8 cellular contexts compared by ENCODE assay signal in genomic region chr3:128698211-128699011, GRCh38. TPM values are rescaled to one million over a fixed set of nuclear protein-coding genes. Genes with fewer than 3 reads are reported as not detected.
DNase-seq lines count a peak whose midpoint lies in the region; ATAC-seq and TF ChIP-seq lines count a peak whose summit lies in the region.

No MANE protein-coding gene starts in this region.

- H3K27me3 ChIP-seq in hepatocyte = no peaks in the 10 kb centered on the region
- H3K27me3 ChIP-seq in prostate gland (replicated peaks; ENCODE audit: insufficient read depth) = no peaks in the 10 kb centered on the region

- H3K27ac ChIP-seq in hepatocyte (peak overlapping the region; percentile 4), prostate gland (peak overlapping the region; percentile 84 to 86)

- no peaks in the 10 kb centered on the region for H3K4me1 ChIP-seq in hepatocyte (ENCODE audit: insufficient read depth)
- no peaks in the 10 kb centered on the region for H3K4me1 ChIP-seq in prostate gland (replicated peaks)

- 2% methylated on average over 35 of the region's 53 CpGs for WGBS in hepatocyte (ENCODE audit: low lambda C conversion rate, missing lambda C conversion rate)
- WGBS in prostate gland = 1% methylated on average over 44 of the region's 53 CpGs

- no peaks in the 10 kb centered on the region for H3K36me3 ChIP-seq in hepatocyte (replicated peaks; ENCODE audit: insufficient read depth, low read depth)
- no peaks in the 10 kb centered on the region for H3K36me3 ChIP-seq in prostate gland

- no peaks in the 10 kb centered on the region for H3K79me2 ChIP-seq in hepatocyte

- TF ChIP-seq POLR2A in prostate gland (IDR thresholded peaks at IDR 0.05) = no peak

- no peak for ATAC-seq in GM19452 (IDR thresholded peaks at IDR 0.05; ENCODE audit: unreplicated experiment)

- POLR2A ChIA-PET in HEK293T (lab: Yijun Ruan, JAX) = no interaction called here

- intact Hi-C loops in prostate gland (cut with DNase I) = no loop called here

- no peaks in the 10 kb centered on the region for H3K9me3 ChIP-seq in hepatocyte (ENCODE audit: low read depth)
- no peaks in the 10 kb centered on the region for H3K9me3 ChIP-seq in prostate gland

- CTCF ChIA-PET in HEK293T (lab: Yijun Ruan, JAX) = no interaction called here

- no peak for TF ChIP-seq CTCF in hepatocyte (IDR thresholded peaks at IDR 0.05; ENCODE audit: poor library complexity)
- TF ChIP-seq CTCF in prostate gland (IDR thresholded peaks at IDR 0.05) = peak in 1 of 4 experiments; percentile 4

- no peaks in the 10 kb centered on the region for H4K20me1 ChIP-seq in hepatocyte (ENCODE audit: insufficient read depth, poor library complexity, severe bottlenecking)

- peak overlapping the region; percentile 98 for H2AFZ ChIP-seq in hepatocyte

- DNase-seq in ELR (ENCODE audit: low read depth) = peak; percentile 42
- DNase-seq in NCI-H510A treated with DMSO at 0.1 percent for 48 hours (lab: John Stamatoyannopoulos, UW) = peak; percentile 36
- DNase-seq in astrocyte of the hippocampus (ENCODE audit: low read depth, low spot score) = peak; percentile 57
- DNase-seq in hepatocyte (ENCODE audit: low spot score) = peak; percentile 56
- DNase-seq in prostate gland (ENCODE audit: low spot score) = peak; percentile 24
- no peak for DNase-seq in GM19238 (ENCODE audit: insufficient read length, low spot score)
- no peak for DNase-seq in HEK293T (ENCODE audit: extremely low spot score)

- H3K4me2 ChIP-seq in hepatocyte = peak overlapping the region; percentile 89

- H3K4me3 ChIP-seq in hepatocyte (peak overlapping the region; percentile 57), prostate gland (peak overlapping the region; percentile 48 to 55)

- no peaks in the 10 kb centered on the region for H3K9me2 ChIP-seq in hepatocyte (replicated peaks; ENCODE audit: insufficient read depth)

TF ChIP-seq in HEK293T, 16 proteins besides CTCF, POLR2A, EP300 and RAD21:
- TF ChIP-seq NFRKB (IDR thresholded peaks at IDR 0.05) = no peak
- no peak for TF ChIP-seq FOXK2 (IDR thresholded peaks at IDR 0.05)
- TF ChIP-seq CTBP1 (IDR thresholded peaks at IDR 0.05; ENCODE audit: borderline replicate concordance) = no peak
- TF ChIP-seq L3MBTL2 (conservative IDR thresholded peaks at IDR 0.05) = no peak
- no peak for TF ChIP-seq FOXM1 (IDR thresholded peaks at IDR 0.05; ENCODE audit: borderline replicate concordance)
- TF ChIP-seq LEF1 (IDR thresholded peaks at IDR 0.05; ENCODE audit: borderline replicate concordance) = no peak
- TF ChIP-seq HDGF (IDR thresholded peaks at IDR 0.05; ENCODE audit: borderline replicate concordance) = no peak
- no peak for TF ChIP-seq TARDBP (IDR thresholded peaks at IDR 0.05)

RNA-seq across cellular contexts. Expression of gene RAB7A, which starts 27.6 kb away (rescaled TPM):
- total RNA-seq in hepatocyte = 108 and 151 TPM in 2 replicates
- polyA plus RNA-seq in hepatocyte = 249 and 269 TPM in 2 replicates
- 100 to 1,000 TPM in 1 of 2 donors, 10 to 100 TPM in 1; 88.2 to 125 TPM for total RNA-seq in prostate gland

RNA-seq across cellular contexts. Expression of gene RPN1, which starts 47.8 kb away (rescaled TPM):
- total RNA-seq in hepatocyte (415 and 419 TPM in 2 replicates), prostate gland (100 to 1,000 TPM; 291 to 359 TPM)
- 386 and 422 TPM in 2 replicates for polyA plus RNA-seq in hepatocyte

Comparison
In these comparisons a context has a peak if more than half of its experiments do, and no peak if none do; other contexts are left out.
1. DNase-seq: peak in ELR (single experiment), NCI-H510A treated with DMSO at 0.1 percent for 48 hours (single experiment), astrocyte of the hippocampus (single experiment), hepatocyte (single experiment) and prostate gland (single experiment); none in GM19238 (single experiment) and HEK293T (single experiment).